8 cellular contexts compared by ENCODE assay signal in genomic region chr9:73023025-73023541, GRCh38.
A peak's percentile ranks its signal among the peaks of the same experiment; 100 is the strongest.
DNase-seq lines count a peak whose midpoint lies in the region; ATAC-seq and TF ChIP-seq lines count a peak whose summit lies in the region.

No MANE protein-coding gene starts in this region.

- H3K36me3 ChIP-seq in ACC112 (ENCODE audit: insufficient read depth, low read length) (peaks cover under 1% of the 10 kb centered on the region; the same call in 1 of the 2 replicates), adipocyte (ENCODE audit: control insufficient read depth, insufficient read depth, low read length, severe bottlenecking) (no peaks in the 10 kb centered on the region)

- H3K27ac ChIP-seq in ACC112 (ENCODE audit: low read depth, low read length) (no peak overlapping the region), RWPE1 (no peak overlapping the region)

- ATAC-seq in GM18505 (IDR thresholded peaks at IDR 0.05; ENCODE audit: unreplicated experiment) (peak; percentile 58), HG03571 (IDR thresholded peaks at IDR 0.05; ENCODE audit: unreplicated experiment) (no peak)

- peaks cover 8% of the 10 kb centered on the region for H3K9me3 ChIP-seq in adipocyte (ENCODE audit: control insufficient read depth, low read length)

- POLR2A ChIA-PET in RWPE1 (lab: Yijun Ruan, JAX; ENCODE audit: low non-redundant PET), result no interaction called here

- H3K79me2 ChIP-seq in ACC112 (ENCODE audit: control insufficient read depth, insufficient read depth, low read length, unreplicated experiment), result no peaks in the 10 kb centered on the region

- DNase-seq in HS-5 (ENCODE audit: low read depth), result peak; percentile 56
- peak; percentile 64 for DNase-seq in RWPE1 (ENCODE audit: low spot score)
- peak; percentile 82 for DNase-seq in adipocyte (ENCODE audit: low read depth)
- DNase-seq in hepatic stellate cell (ENCODE audit: low spot score), result peak; percentile 3
- DNase-seq in skeletal muscle cell (ENCODE audit: low read depth), result peak; percentile 36

- H3K27me3 ChIP-seq in ACC112 (ENCODE audit: insufficient read depth, low read length), result no peaks in the 10 kb centered on the region
- no peaks in the 10 kb centered on the region for H3K27me3 ChIP-seq in adipocyte (replicated peaks; ENCODE audit: control insufficient read depth, insufficient read depth, low read length)

- no peak for TF ChIP-seq POLR2A in GM18505 (IDR thresholded peaks at IDR 0.05; ENCODE audit: borderline replicate concordance, extremely low read depth, insufficient read depth, insufficient read length)

- CTCF ChIA-PET in RWPE1 (lab: Yijun Ruan, JAX), result interaction anchor here (0.6 to 2.6 kb wide), 25 partner anchors 10 to 1344 kb away, joined by 3 to 64 read pairs (median 4); no protein-coding TSS in a partner anchor

- H3K4me1 ChIP-seq in ACC112 (ENCODE audit: control insufficient read depth, insufficient read depth, low read length, unreplicated experiment) (peaks cover 13% of the 10 kb centered on the region), adipocyte (ENCODE audit: control insufficient read depth, insufficient read depth, low read length) (peaks cover 17% of the 10 kb centered on the region)

- peak overlapping the region; percentile 64 for H2AFZ ChIP-seq in ACC112 (ENCODE audit: low read length, unreplicated experiment)

- H3K9ac ChIP-seq in adipocyte (ENCODE audit: low read length), result no peak overlapping the region

- H3K4me3 ChIP-seq in ACC112 (ENCODE audit: low read depth, low read length), result peak overlapping the region; percentile 44; the same call in 1 of the 2 replicates
- H3K4me3 ChIP-seq in adipocyte (ENCODE audit: low read length), result no peak overlapping the region
- no peak overlapping the region for H3K4me3 ChIP-seq in skeletal muscle cell (ENCODE audit: low read depth, low read length)

- TF ChIP-seq CTCF in RWPE1 (conservative IDR thresholded peaks at IDR 0.05; ENCODE audit: low read depth), result peak; percentile 91

Comparison
In these comparisons a context has a peak if more than half of its experiments do, and no peak if none do; other contexts are left out.
1. DNase-seq: peak in every context shown above with its lines; median percentile 82 in adipocyte; 64 in RWPE1; 56 in HS-5; 36 in skeletal muscle cell; 3 in hepatic stellate cell.